20 cellular contexts compared by ENCODE assay signal in genomic region chr15:69673236-69673881, GRCh38.
DNase-seq lines count a peak whose midpoint lies in the region; ATAC-seq, FAIRE-seq and TF ChIP-seq lines count a peak whose summit lies in the region.
"Had no signal": no experiment of that assay in that cellular context is flagged by ENCODE, and none has a peak within 500 bp of the region (broad histone marks: within the 10 kb centered on the region; RNA-seq: fewer than 3 reads in every experiment).

No MANE protein-coding gene starts in this region.

- no peak overlapping the region for H3K4ac ChIP-seq in IMR-90 (ENCODE audit: low read depth, low read length)

- BruUV-seq in IMR-90 (replicated peaks; lab: Mats Ljungman, UMichigan), result no TSS peak

- H2BK120ac ChIP-seq in IMR-90 (ENCODE audit: low read depth, low read length), result no peak overlapping the region

- TF ChIP-seq POLR2A in A549 (IDR thresholded peaks at IDR 0.05; ENCODE audit: low read length) (no peak), IMR-90 (IDR thresholded peaks at IDR 0.05; ENCODE audit: low read depth, low read length) (no peak)

- intact Hi-C loops in IMR-90 (cut with micrococcal nuclease), result no loop called here

- no peak overlapping the region for H3K18ac ChIP-seq in IMR-90 (ENCODE audit: low read depth, low read length)

- H3K27ac ChIP-seq in A549 (no peak overlapping the region), IMR-90 (ENCODE audit: insufficient read depth, low read length) (no peak overlapping the region), WERI-Rb-1 (no peak overlapping the region)

- H4K20me1 ChIP-seq in IMR-90 (ENCODE audit: insufficient read depth, low read length), result no peaks in the 10 kb centered on the region

- H3K23ac ChIP-seq in IMR-90 (ENCODE audit: low read depth, low read length), result no peak overlapping the region

- in situ Hi-C loops in IMR-90 (cut with MboI; ENCODE audit: low sequenced_read_pairs), result no loop called here

- POLR2A ChIA-PET in A549 (lab: Yijun Ruan, JAX), result no interaction called here
- POLR2A ChIA-PET in IMR-90 (lab: Charles Lee; ENCODE audit: unreplicated experiment), result no interaction called here

- H3K27me3 ChIP-seq in IMR-90 (ENCODE audit: control insufficient read depth, insufficient read depth, low read length), result peaks cover 75% of the 10 kb centered on the region
- no peaks in the 10 kb centered on the region for H3K27me3 ChIP-seq in WERI-Rb-1 (ENCODE audit: insufficient read depth, low read depth, severe bottlenecking)

- FAIRE-seq in A549 (lab: Jason Lieb, UNC), result no peak
- FAIRE-seq: G401.6, GM12891, H54 had no signal

- no peak overlapping the region for H3K56ac ChIP-seq in IMR-90 (ENCODE audit: extremely low read depth, insufficient read depth, low read length)

- TF ChIP-seq RAD21 in A549 (conservative IDR thresholded peaks at IDR 0.05 in 1 of 2, IDR thresholded peaks at IDR 0.05 in 1 of 2), result no peak
- TF ChIP-seq RAD21 in IMR-90 (IDR thresholded peaks at IDR 0.05; ENCODE audit: low read length), result no peak

- H4K8ac ChIP-seq in IMR-90 (ENCODE audit: low read depth in 2 of 2, low read length in 2 of 2), result no peak overlapping the region

- no peak overlapping the region for H3K4me2 ChIP-seq in A549
- H3K4me2 ChIP-seq in IMR-90 (ENCODE audit: low read depth, low read length), result no peak overlapping the region

- no peak overlapping the region for H3K9ac ChIP-seq in IMR-90 (ENCODE audit: low read depth, low read length)

- no peak overlapping the region for H2AK5ac ChIP-seq in IMR-90 (ENCODE audit: low read depth, low read length)

- no peak overlapping the region for H4K5ac ChIP-seq in IMR-90 (ENCODE audit: low read depth, low read length)

- no peak for ATAC-seq in A549
- ATAC-seq in IMR-90 (ENCODE audit: low read depth), result no peak
- ATAC-seq: HCT116 had no signal

- H3K79me1 ChIP-seq in IMR-90 (ENCODE audit: low read depth in 1 of 2, low read length in 2 of 2), result no peaks in the 10 kb centered on the region

- H3K9me3 ChIP-seq in A549 (no peaks in the 10 kb centered on the region), IMR-90 (ENCODE audit: control insufficient read depth, insufficient read depth, low read length) (no peaks in the 10 kb centered on the region; the same call in 1 of the 2 replicates), WERI-Rb-1 (ENCODE audit: severe bottlenecking) (no peaks in the 10 kb centered on the region)

- no peak overlapping the region for H2BK5ac ChIP-seq in IMR-90 (ENCODE audit: low read depth, low read length, poor library complexity, severe bottlenecking)

- H3K4me1 ChIP-seq in A549 (no peaks in the 10 kb centered on the region), IMR-90 (ENCODE audit: control insufficient read depth, insufficient read depth, low read length) (no peaks in the 10 kb centered on the region)

- no peak overlapping the region for H2BK15ac ChIP-seq in IMR-90 (ENCODE audit: low read depth, low read length)

- TF ChIP-seq CTCF in A549 (IDR thresholded peaks at IDR 0.05) (no peak), IMR-90 (conservative IDR thresholded peaks at IDR 0.05; ENCODE audit: low read depth, low read length) (no peak), WERI-Rb-1 (IDR thresholded peaks at IDR 0.05; ENCODE audit: low read depth, low read length) (no peak)

- H3K36me3 ChIP-seq in IMR-90 (ENCODE audit: control insufficient read depth, insufficient read depth, low read length) (no peaks in the 10 kb centered on the region), WERI-Rb-1 (no peaks in the 10 kb centered on the region)

- WGBS in A549 (ENCODE audit: missing lambda C conversion rate), result 45% methylated on average over 12 of the region's 12 CpGs
- WGBS in IMR-90 (ENCODE audit: extremely low coverage in 2 of 2, insufficient read length in 1 of 2), 2 experiments, result 83% methylated on average over 1 of the region's 12 CpGs; no CpG with 5 or more reads in 1 of the 2 experiments

- no peak overlapping the region for H3K14ac ChIP-seq in IMR-90 (replicated peaks; ENCODE audit: low read depth, low read length)

- H3K9me1 ChIP-seq in IMR-90 (ENCODE audit: insufficient read depth, low read length), result no peaks in the 10 kb centered on the region

- H3K4me3 ChIP-seq in A549, result no peak overlapping the region
- H3K4me3 ChIP-seq in IMR-90 (ENCODE audit: insufficient read depth, low read depth, low read length), result no peak overlapping the region
- H3K4me3 ChIP-seq in WERI-Rb-1 (ENCODE audit: low read depth, low read length), result no peak overlapping the region

- CTCF ChIA-PET in A549 (lab: Yijun Ruan, JAX) (interaction anchor here (0.7 to 1.5 kb wide), 3 partner anchors 10 to 97 kb away, joined by 3 to 4 read pairs (median 3); no protein-coding TSS in a partner anchor), IMR-90 (lab: Yijun Ruan, JAX) (no interaction called here)

- H2AFZ ChIP-seq in IMR-90 (replicated peaks; ENCODE audit: low read length, poor library complexity), result no peak overlapping the region

- DNase-seq in A549 (ENCODE audit: low read depth in 1 of 2, low spot score in 1 of 2) (no peak), IMR-90 (no peak), WERI-Rb-1 (peak; percentile 30), left kidney (ENCODE audit: low read depth, low spot score) (peak; percentile 94), globus pallidus (ENCODE audit: low spot score) (no peak), NCI-H146 (lab: John Stamatoyannopoulos, UW) (no peak), RPMI8226 (no peak)
- DNase-seq in activated CD4-positive, alpha-beta T cell treated with anti-CD3 and anti-CD28 coated beads, Interleukin-2, amount 50 U/mL, for 48 hours, result no peak
- DNase-seq: 8988T; ACHN; C1 segment of cervical spinal cord; Calu3; CD4-positive, alpha-beta T cell; DMS153; DMS79 treated with DMSO at 0.1 percent for 48 hours; EL had no signal

- dilution Hi-C loops in IMR-90 (cut with HindIII; ENCODE audit: low sequenced_read_pairs, unreplicated experiment), result no loop called here

- no peak overlapping the region for H2AK9ac ChIP-seq in IMR-90 (replicated peaks; ENCODE audit: low read depth, low read length, poor library complexity)

- TF ChIP-seq EP300 in A549 (IDR thresholded peaks at IDR 0.05), result no peak

- no peak overlapping the region for H2BK20ac ChIP-seq in IMR-90 (ENCODE audit: low read depth, low read length)

- H4K91ac ChIP-seq in IMR-90 (ENCODE audit: insufficient read depth, low read depth, low read length), result no peak overlapping the region

TF ChIP-seq in A549, 52 proteins besides CTCF, POLR2A, EP300 and RAD21:
- TF ChIP-seq RARB (CRISPR knock-in tag; IDR thresholded peaks at IDR 0.05) (no peak), MAFK (IDR thresholded peaks at IDR 0.05; ENCODE audit: partially characterized antibody) (peak; percentile 96), USF2 (IDR thresholded peaks at IDR 0.05) (no peak)

TF ChIP-seq in IMR-90, 13 proteins besides CTCF, POLR2A, EP300 and RAD21:
- TF ChIP-seq MAFK (IDR thresholded peaks at IDR 0.05; ENCODE audit: low read depth, low read length) (peak; percentile 92), SMC3 (IDR thresholded peaks at IDR 0.05; ENCODE audit: low read depth, low read length) (no peak)

Comparison
In these comparisons a context has a peak if more than half of its experiments do, and no peak if none do; other contexts are left out.
1. DNase-seq: peak in WERI-Rb-1 (single experiment) and left kidney (single experiment); none in A549 (0 of 2), IMR-90 (single experiment), globus pallidus (single experiment), activated CD4-positive, alpha-beta T cell treated with anti-CD3 and anti-CD28 coated beads, Interleukin-2, amount 50 U/mL, for 48 hours (0 of 2), NCI-H146 (single experiment) and RPMI8226 (single experiment).